Comparison of ENCODE assay signal across 3 cellular contexts in the genomic region with DNA sequence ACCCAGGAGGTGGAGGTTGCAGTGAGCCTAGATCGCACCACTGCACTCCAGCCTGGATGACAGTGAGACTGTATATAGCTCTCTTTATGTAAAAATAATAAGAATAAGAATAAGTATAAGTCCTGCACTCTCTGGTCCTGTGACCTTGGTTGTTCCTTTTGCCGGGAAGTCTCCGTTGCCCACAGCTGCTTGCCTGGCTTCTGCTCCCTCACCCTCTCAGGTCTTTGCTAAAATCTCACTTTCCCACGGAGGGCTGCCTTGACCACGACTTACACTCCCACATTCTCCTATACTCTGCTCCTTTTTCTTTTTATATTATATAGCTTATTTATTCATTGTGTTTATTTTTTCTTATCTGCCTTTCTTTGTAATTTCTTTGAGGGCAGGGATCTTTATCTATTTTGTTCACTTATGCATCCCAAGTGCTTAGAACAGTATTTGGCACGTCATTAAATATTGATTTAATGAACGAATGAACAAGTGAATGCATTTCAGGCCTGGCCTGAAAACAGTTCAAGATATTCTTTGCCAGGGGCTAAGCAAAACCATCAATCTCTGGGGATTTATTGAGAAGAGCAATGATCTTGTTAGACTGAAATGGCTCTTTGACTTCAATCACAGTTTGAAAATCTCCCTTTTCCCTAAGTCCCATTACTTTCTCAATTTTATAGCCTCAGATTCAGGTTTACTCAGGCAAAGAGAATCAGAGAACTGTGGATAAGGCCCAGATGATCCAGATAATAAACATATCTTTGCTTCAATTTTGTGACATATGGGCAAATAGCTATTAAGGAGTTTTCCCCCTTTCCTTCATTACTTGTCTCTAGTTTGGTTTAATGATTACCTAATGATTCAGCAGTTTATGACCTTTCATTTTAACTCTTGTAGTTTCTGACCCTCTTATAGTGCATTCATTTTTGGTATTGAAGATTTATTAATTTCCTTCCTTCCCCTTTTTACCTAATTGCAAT.
A peak's percentile ranks its signal among the peaks of the same experiment; 100 is the strongest.
TF ChIP-seq lines count a peak whose summit lies in the region.

No MANE protein-coding gene starts in this region.

TF ChIP-seq in A549, 52 proteins besides CTCF, POLR2A, EP300 and RAD21 (continued from another document):
- 0 out of 2 replicates have a peak, but pooled peaks have one; percentile 15 for TF ChIP-seq EHF (CRISPR knock-in tag; IDR thresholded peaks at IDR 0.05)
- peak; percentile 66 for TF ChIP-seq NFE2L2 (conservative IDR thresholded peaks at IDR 0.05; ENCODE audit: low read length)
- TF ChIP-seq ZC3H11A (IDR thresholded peaks at IDR 0.05), result no peak
- no peak for TF ChIP-seq TFCP2L1 (CRISPR knock-in tag; IDR thresholded peaks at IDR 0.05)
- TF ChIP-seq, protein P1, sequence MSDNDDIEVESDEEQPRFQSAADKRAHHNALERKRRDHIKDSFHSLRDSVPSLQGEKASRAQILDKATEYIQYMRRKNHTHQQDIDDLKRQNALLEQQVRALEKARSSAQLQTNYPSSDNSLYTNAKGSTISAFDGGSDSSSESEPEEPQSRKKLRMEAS (IDR thresholded peaks at IDR 0.05), result 0 out of 2 replicates have a peak, but pooled peaks have one; percentile 15
- TF ChIP-seq ESRRA (IDR thresholded peaks at IDR 0.05; ENCODE audit: borderline replicate concordance, low read length), result no peak
- peak; percentile 63; the same call in 1 of the 2 replicates for TF ChIP-seq GATA3 (IDR thresholded peaks at IDR 0.05; ENCODE audit: borderline replicate concordance)
- TF ChIP-seq CEBPB (IDR thresholded peaks at IDR 0.05), result no peak
- TF ChIP-seq, protein P2, sequence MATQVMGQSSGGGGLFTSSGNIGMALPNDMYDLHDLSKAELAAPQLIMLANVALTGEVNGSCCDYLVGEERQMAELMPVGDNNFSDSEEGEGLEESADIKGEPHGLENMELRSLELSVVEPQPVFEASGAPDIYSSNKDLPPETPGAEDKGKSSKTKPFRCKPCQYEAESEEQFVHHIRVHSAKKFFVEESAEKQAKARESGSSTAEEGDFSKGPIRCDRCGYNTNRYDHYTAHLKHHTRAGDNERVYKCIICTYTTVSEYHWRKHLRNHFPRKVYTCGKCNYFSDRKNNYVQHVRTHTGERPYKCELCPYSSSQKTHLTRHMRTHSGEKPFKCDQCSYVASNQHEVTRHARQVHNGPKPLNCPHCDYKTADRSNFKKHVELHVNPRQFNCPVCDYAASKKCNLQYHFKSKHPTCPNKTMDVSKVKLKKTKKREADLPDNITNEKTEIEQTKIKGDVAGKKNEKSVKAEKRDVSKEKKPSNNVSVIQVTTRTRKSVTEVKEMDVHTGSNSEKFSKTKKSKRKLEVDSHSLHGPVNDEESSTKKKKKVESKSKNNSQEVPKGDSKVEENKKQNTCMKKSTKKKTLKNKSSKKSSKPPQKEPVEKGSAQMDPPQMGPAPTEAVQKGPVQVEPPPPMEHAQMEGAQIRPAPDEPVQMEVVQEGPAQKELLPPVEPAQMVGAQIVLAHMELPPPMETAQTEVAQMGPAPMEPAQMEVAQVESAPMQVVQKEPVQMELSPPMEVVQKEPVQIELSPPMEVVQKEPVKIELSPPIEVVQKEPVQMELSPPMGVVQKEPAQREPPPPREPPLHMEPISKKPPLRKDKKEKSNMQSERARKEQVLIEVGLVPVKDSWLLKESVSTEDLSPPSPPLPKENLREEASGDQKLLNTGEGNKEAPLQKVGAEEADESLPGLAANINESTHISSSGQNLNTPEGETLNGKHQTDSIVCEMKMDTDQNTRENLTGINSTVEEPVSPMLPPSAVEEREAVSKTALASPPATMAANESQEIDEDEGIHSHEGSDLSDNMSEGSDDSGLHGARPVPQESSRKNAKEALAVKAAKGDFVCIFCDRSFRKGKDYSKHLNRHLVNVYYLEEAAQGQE (IDR thresholded peaks at IDR 0.05), result no peak
- TF ChIP-seq FOSL2 (IDR thresholded peaks at IDR 0.05), result no peak
- TF ChIP-seq FOSL2 (CRISPR knock-in tag; IDR thresholded peaks at IDR 0.05), result peak; percentile 59
- no peak for TF ChIP-seq SMC3 (IDR thresholded peaks at IDR 0.05)
- TF ChIP-seq SREBF2 (IDR thresholded peaks at IDR 0.05), result no peak
- peak; percentile 98 for TF ChIP-seq MAFK (IDR thresholded peaks at IDR 0.05; ENCODE audit: partially characterized antibody)
TF ChIP-seq in A549: peak in this region for 7.

TF ChIP-seq in HCT116, 20 proteins besides CTCF, POLR2A, EP300 and RAD21 (continued from another document):
- TF ChIP-seq TCF7L2 (IDR thresholded peaks at IDR 0.05; ENCODE audit: borderline replicate concordance, extremely low read depth, insufficient read depth, insufficient read length), result no peak
TF ChIP-seq in HCT116: peak in this region for 1.

TF ChIP-seq in WTC11, 78 proteins besides CTCF, POLR2A, EP300 and RAD21:
- TF ChIP-seq, protein P3, sequence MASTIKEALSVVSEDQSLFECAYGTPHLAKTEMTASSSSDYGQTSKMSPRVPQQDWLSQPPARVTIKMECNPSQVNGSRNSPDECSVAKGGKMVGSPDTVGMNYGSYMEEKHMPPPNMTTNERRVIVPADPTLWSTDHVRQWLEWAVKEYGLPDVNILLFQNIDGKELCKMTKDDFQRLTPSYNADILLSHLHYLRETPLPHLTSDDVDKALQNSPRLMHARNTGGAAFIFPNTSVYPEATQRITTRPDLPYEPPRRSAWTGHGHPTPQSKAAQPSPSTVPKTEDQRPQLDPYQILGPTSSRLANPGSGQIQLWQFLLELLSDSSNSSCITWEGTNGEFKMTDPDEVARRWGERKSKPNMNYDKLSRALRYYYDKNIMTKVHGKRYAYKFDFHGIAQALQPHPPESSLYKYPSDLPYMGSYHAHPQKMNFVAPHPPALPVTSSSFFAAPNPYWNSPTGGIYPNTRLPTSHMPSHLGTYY (CRISPR knock-in tag; IDR thresholded peaks at IDR 0.05), result no peak
- TF ChIP-seq, protein P4, sequence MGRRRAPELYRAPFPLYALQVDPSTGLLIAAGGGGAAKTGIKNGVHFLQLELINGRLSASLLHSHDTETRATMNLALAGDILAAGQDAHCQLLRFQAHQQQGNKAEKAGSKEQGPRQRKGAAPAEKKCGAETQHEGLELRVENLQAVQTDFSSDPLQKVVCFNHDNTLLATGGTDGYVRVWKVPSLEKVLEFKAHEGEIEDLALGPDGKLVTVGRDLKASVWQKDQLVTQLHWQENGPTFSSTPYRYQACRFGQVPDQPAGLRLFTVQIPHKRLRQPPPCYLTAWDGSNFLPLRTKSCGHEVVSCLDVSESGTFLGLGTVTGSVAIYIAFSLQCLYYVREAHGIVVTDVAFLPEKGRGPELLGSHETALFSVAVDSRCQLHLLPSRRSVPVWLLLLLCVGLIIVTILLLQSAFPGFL (CRISPR knock-in tag; IDR thresholded peaks at IDR 0.05; ENCODE audit: borderline replicate concordance), result no peak
TF ChIP-seq in WTC11: peak in this region for 0.
